7 cellular contexts compared by ENCODE assay signal in genomic region chr11:36985562-36985961, GRCh38.
"Had no signal": no experiment of that assay in that cellular context is flagged by ENCODE, and none has a peak within 500 bp of the region (broad histone marks: within the 10 kb centered on the region; RNA-seq: fewer than 3 reads in every experiment).

No MANE protein-coding gene starts in this region.

- H3K27ac Mint-ChIP-seq: IgD-negative memory B cell had no signal

- H3K9ac ChIP-seq: KMS-11 had no signal

- H3K4me1 Mint-ChIP-seq: IgD-negative memory B cell had no signal

- DNase-seq: KBM-7, KG1 had no signal

- H3K36me3 Mint-ChIP-seq: IgD-negative memory B cell had no signal

- ATAC-seq: K562 had no signal

- H3K4me3 Mint-ChIP-seq: IgD-negative memory B cell had no signal

- H3K27ac ChIP-seq: HL-60, KMS-11 had no signal

- FAIRE-seq: HTR-8/SVneo, K562 had no signal

- H3K4me3 ChIP-seq: K562 had no signal

- H3K4me2 ChIP-seq: KMS-11 had no signal

- H3K27me3 Mint-ChIP-seq: IgD-negative memory B cell had no signal
